ENCODE assay signal across 1 cellular context in the genomic region with DNA sequence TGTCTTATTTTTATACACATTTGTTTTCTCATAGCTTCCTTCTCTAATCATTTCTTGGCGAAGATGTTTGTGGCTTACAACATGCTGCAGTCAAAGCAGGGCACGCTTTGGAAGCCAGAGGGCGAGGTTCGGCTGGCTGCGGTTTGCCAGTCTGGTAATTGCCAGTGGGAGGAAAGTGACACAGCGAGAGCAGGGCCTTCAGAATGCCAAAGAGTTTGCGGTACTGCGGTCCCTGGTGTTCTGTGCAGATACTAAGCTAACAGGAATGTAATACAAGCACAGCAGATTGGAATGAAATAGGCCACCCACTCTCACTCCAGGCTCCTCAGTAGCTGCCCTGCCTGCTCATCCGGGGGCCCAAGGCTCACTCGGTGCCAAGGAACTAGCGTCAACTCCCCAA.
TF ChIP-seq lines count a peak whose summit lies in the region.

No MANE protein-coding gene starts in this region.

TF ChIP-seq in SK-N-SH, 30 proteins besides CTCF, POLR2A, EP300 and RAD21 (continued from another document):
- TF ChIP-seq, protein P1, sequence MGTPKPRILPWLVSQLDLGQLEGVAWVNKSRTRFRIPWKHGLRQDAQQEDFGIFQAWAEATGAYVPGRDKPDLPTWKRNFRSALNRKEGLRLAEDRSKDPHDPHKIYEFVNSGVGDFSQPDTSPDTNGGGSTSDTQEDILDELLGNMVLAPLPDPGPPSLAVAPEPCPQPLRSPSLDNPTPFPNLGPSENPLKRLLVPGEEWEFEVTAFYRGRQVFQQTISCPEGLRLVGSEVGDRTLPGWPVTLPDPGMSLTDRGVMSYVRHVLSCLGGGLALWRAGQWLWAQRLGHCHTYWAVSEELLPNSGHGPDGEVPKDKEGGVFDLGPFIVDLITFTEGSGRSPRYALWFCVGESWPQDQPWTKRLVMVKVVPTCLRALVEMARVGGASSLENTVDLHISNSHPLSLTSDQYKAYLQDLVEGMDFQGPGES (IDR thresholded peaks at IDR 0.05; ENCODE audit: low read depth, low read length) = no peak
- TF ChIP-seq, protein P2, sequence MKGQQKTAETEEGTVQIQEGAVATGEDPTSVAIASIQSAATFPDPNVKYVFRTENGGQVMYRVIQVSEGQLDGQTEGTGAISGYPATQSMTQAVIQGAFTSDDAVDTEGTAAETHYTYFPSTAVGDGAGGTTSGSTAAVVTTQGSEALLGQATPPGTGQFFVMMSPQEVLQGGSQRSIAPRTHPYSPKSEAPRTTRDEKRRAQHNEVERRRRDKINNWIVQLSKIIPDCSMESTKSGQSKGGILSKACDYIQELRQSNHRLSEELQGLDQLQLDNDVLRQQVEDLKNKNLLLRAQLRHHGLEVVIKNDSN (IDR thresholded peaks at IDR 0.05; ENCODE audit: borderline replicate concordance, low read depth) = no peak
- TF ChIP-seq GABPA (IDR thresholded peaks at IDR 0.05; ENCODE audit: low read depth) = no peak
- TF ChIP-seq RCOR1 (IDR thresholded peaks at IDR 0.05; ENCODE audit: low read length) = no peak
